Comparison of ENCODE assay signal across 1 cellular context in the genomic region with DNA sequence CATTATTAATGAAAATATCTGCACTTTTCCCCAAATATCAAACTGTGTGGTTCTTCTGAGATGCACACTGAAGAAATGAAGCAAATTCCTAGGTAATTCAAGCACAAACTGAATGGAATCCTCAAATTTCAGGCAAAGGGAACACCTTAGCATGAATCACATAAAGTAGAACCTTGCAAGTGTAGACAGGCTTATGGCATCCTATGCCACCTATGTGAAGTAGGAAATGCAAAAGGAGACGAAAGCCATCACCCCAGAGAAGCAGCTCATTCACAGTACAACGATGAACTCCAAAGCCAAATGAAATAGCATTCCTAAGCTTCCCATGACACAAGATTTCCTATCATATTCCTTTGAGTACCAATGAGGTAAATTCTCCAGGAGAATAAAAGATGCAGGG.
TF ChIP-seq lines count a peak whose summit lies in the region.

No MANE protein-coding gene starts in this region.

TF ChIP-seq in GM23338, 12 proteins besides CTCF, POLR2A, EP300 and RAD21 (continued from another document):
- TF ChIP-seq, protein P1, sequence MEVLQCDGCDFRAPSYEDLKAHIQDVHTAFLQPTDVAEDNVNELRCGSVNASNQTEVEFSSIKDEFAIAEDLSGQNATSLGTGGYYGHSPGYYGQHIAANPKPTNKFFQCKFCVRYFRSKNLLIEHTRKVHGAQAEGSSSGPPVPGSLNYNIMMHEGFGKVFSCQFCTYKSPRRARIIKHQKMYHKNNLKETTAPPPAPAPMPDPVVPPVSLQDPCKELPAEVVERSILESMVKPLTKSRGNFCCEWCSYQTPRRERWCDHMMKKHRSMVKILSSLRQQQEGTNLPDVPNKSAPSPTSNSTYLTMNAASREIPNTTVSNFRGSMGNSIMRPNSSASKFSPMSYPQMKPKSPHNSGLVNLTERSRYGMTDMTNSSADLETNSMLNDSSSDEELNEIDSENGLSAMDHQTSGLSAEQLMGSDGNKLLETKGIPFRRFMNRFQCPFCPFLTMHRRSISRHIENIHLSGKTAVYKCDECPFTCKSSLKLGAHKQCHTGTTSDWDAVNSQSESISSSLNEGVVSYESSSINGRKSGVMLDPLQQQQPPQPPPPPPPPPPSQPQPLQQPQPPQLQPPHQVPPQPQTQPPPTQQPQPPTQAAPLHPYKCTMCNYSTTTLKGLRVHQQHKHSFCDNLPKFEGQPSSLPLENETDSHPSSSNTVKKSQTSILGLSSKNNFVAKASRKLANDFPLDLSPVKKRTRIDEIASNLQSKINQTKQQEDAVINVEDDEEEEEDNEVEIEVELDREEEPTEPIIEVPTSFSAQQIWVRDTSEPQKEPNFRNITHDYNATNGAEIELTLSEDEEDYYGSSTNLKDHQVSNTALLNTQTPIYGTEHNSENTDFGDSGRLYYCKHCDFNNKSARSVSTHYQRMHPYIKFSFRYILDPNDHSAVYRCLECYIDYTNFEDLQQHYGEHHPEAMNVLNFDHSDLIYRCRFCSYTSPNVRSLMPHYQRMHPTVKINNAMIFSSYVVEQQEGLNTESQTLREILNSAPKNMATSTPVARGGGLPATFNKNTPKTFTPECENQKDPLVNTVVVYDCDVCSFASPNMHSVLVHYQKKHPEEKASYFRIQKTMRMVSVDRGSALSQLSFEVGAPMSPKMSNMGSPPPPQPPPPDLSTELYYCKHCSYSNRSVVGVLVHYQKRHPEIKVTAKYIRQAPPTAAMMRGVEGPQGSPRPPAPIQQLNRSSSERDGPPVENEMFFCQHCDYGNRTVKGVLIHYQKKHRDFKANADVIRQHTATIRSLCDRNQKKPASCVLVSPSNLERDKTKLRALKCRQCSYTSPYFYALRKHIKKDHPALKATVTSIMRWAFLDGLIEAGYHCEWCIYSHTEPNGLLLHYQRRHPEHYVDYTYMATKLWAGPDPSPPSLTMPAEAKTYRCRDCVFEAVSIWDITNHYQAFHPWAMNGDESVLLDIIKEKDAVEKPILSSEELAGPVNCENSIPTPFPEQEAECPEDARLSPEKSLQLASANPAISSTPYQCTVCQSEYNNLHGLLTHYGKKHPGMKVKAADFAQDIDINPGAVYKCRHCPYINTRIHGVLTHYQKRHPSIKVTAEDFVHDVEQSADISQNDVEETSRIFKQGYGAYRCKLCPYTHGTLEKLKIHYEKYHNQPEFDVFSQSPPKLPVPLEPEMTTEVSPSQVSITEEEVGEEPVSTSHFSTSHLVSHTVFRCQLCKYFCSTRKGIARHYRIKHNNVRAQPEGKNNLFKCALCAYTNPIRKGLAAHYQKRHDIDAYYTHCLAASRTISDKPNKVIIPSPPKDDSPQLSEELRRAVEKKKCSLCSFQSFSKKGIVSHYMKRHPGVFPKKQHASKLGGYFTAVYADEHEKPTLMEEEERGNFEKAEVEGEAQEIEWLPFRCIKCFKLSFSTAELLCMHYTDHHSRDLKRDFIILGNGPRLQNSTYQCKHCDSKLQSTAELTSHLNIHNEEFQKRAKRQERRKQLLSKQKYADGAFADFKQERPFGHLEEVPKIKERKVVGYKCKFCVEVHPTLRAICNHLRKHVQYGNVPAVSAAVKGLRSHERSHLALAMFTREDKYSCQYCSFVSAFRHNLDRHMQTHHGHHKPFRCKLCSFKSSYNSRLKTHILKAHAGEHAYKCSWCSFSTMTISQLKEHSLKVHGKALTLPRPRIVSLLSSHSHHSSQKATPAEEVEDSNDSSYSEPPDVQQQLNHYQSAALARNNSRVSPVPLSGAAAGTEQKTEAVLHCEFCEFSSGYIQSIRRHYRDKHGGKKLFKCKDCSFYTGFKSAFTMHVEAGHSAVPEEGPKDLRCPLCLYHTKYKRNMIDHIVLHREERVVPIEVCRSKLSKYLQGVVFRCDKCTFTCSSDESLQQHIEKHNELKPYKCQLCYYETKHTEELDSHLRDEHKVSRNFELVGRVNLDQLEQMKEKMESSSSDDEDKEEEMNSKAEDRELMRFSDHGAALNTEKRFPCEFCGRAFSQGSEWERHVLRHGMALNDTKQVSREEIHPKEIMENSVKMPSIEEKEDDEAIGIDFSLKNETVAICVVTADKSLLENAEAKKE (CRISPR knock-in tag; IDR thresholded peaks at IDR 0.05) = no peak
- TF ChIP-seq STAT1 (IDR thresholded peaks at IDR 0.05; ENCODE audit: unreplicated experiment) = no peak
